Comparison of ENCODE assay signal across 13 cellular contexts in genomic region chr2:118807668-118808428, GRCh38. TPM values are rescaled to one million over a fixed set of nuclear protein-coding genes. Genes with fewer than 3 reads are reported as not detected.
DNase-seq lines count a peak whose midpoint lies in the region; ATAC-seq, FAIRE-seq and TF ChIP-seq lines count a peak whose summit lies in the region.
"Had no signal": no experiment of that assay in that cellular context is flagged by ENCODE, and none has a peak within 500 bp of the region (broad histone marks: within the 10 kb centered on the region; RNA-seq: fewer than 3 reads in every experiment).

No MANE protein-coding gene starts in this region.

- H3K36me3 ChIP-seq in left ventricle myocardium inferior (no peaks in the 10 kb centered on the region), right atrium auricular region (no peaks in the 10 kb centered on the region), K562 (ENCODE audit: control insufficient read depth, insufficient read depth, low read length) (no peaks in the 10 kb centered on the region), PC-9 (ENCODE audit: low read depth) (no peaks in the 10 kb centered on the region)

- no peaks in the 10 kb centered on the region for H3K9me3 ChIP-seq in left ventricle myocardium inferior (replicated peaks)
- no peaks in the 10 kb centered on the region for H3K9me3 ChIP-seq in right atrium auricular region
- H3K9me3 ChIP-seq in K562 (replicated peaks; ENCODE audit: control insufficient read depth, insufficient read depth, low read depth, low read length): no peaks in the 10 kb centered on the region
- no peaks in the 10 kb centered on the region for H3K9me3 ChIP-seq in PC-9 (ENCODE audit: insufficient read depth, low read depth)

- POLR2A ChIA-PET in K562 (lab: Yijun Ruan, JAX) (interaction anchor here (0.6 to 0.7 kb wide), 2 partner anchors 95 to 360 kb away, joined by 3 to 8 read pairs; no protein-coding TSS in a partner anchor), PC-9 (lab: Charles Lee; ENCODE audit: unreplicated experiment) (no interaction called here)

- TF ChIP-seq EP300 in K562 (IDR thresholded peaks at IDR 0.05; ENCODE audit: low read length): no peak

- no peak for TF ChIP-seq RAD21 in K562 (CRISPR knock-in tag; conservative IDR thresholded peaks at IDR 0.05 in 1 of 2, IDR thresholded peaks at IDR 0.05 in 1 of 2)

- H3K36me3 Mint-ChIP-seq in memory B cell: no peaks in the 10 kb centered on the region
- H3K36me3 Mint-ChIP-seq in natural killer cell treated with Interleukin-12 subunit alpha and Interleukin-12 subunit beta and Interleukin-15 and Interleukin-18, amount 100 ng/mL, for 72 hours: no peaks in the 10 kb centered on the region
- H3K36me3 Mint-ChIP-seq: T-cell had no signal

- H3K4me2 ChIP-seq in K562 (ENCODE audit: insufficient read depth, low read length) (no peak overlapping the region), PC-9 (no peak overlapping the region)

- H2AFZ ChIP-seq in K562 (ENCODE audit: low read depth, low read length) (peak overlapping the region; percentile 98), PC-9 (no peak overlapping the region)

- H3K4me3 Mint-ChIP-seq in memory B cell: peak overlapping the region; percentile 29
- no peak overlapping the region for H3K4me3 Mint-ChIP-seq in natural killer cell treated with Interleukin-12 subunit alpha and Interleukin-12 subunit beta and Interleukin-15 and Interleukin-18, amount 100 ng/mL, for 72 hours

- intact Hi-C loops in left ventricle myocardium inferior (cut with micrococcal nuclease) (no loop called here), K562 (cut with micrococcal nuclease) (no loop called here), PC-9 (cut with micrococcal nuclease; ENCODE audit: unreplicated experiment) (no loop called here)

- peaks cover 2% of the 10 kb centered on the region for H3K4me1 Mint-ChIP-seq in memory B cell
- no peaks in the 10 kb centered on the region for H3K4me1 Mint-ChIP-seq in natural killer cell treated with Interleukin-12 subunit alpha and Interleukin-12 subunit beta and Interleukin-15 and Interleukin-18, amount 100 ng/mL, for 72 hours (ENCODE audit: low read depth in 2 of 2)

- H3K4me3 ChIP-seq in left ventricle myocardium inferior (peak overlapping the region; percentile 46), right atrium auricular region (no peak overlapping the region), K562 (no peak overlapping the region), PC-9 (no peak overlapping the region)

- CTCF ChIA-PET in K562 (lab: Yijun Ruan, JAX; ENCODE audit: low intra/inter-chr PET ratio): no interaction called here
- CTCF ChIA-PET in PC-9 (lab: Charles Lee): interaction anchor here (0.5 kb wide), 1 partner anchor 803 kb away, joined by 9 read pairs; no protein-coding TSS in a partner anchor

- H3F3A ChIP-seq in PC-9 (ENCODE audit: insufficient read depth, low read depth): no peaks in the 10 kb centered on the region

- H3K9ac ChIP-seq in K562 (ENCODE audit: insufficient read depth in 1 of 2, low read depth in 2 of 2, low read length in 2 of 2): no peak overlapping the region; a peak in 1 of 4 replicates

- FAIRE-seq in K562 (lab: Jason Lieb, UNC) (no peak), GM12891 (lab: Jason Lieb, UNC) (no peak)
- FAIRE-seq: keratinocyte had no signal

- DNase-seq in left ventricle myocardium inferior: no peak
- no peak for DNase-seq in right atrium auricular region (ENCODE audit: low spot score)
- DNase-seq in K562 (ENCODE audit: extremely low read depth in 1 of 4, low spot score in 3 of 4): no peak
- no peak for DNase-seq in memory B cell (ENCODE audit: low spot score in 2 of 2)
- no peak for DNase-seq in GM12891 (ENCODE audit: insufficient read length, low spot score)
- no peak for DNase-seq in natural killer cell treated with Interleukin-12 subunit alpha and Interleukin-12 subunit beta and Interleukin-15 and Interleukin-18, amount 100 ng/mL, for 72 hours (ENCODE audit: low spot score)
- DNase-seq in PC-9: no peak
- DNase-seq: activated naive CD4-positive, alpha-beta T cell treated with anti-CD3 and anti-CD28 coated beads, Interleukin-2, amount 50 U/mL, for 16 hours; NCI-H1436 treated with DMSO at 0.1 percent for 48 hours; T-cell had no signal

- TF ChIP-seq POLR2A in K562 (conservative IDR thresholded peaks at IDR 0.05) (no peak), GM12891 (IDR thresholded peaks at IDR 0.05; ENCODE audit: low read depth, low read length) (no peak)

- H4K20me1 ChIP-seq in K562 (replicated peaks; ENCODE audit: control insufficient read depth, insufficient read depth, low read length): no peaks in the 10 kb centered on the region
- H4K20me1 ChIP-seq in PC-9 (ENCODE audit: insufficient read depth): no peaks in the 10 kb centered on the region

- H3K27me3 Mint-ChIP-seq in memory B cell: peaks cover 15% of the 10 kb centered on the region
- H3K27me3 Mint-ChIP-seq in natural killer cell treated with Interleukin-12 subunit alpha and Interleukin-12 subunit beta and Interleukin-15 and Interleukin-18, amount 100 ng/mL, for 72 hours: peaks cover 42 to 58% of the 10 kb centered on the region in 2 donors

- peaks cover 1% of the 10 kb centered on the region for H3K9me3 Mint-ChIP-seq in memory B cell
- peaks cover 3% of the 10 kb centered on the region for H3K9me3 Mint-ChIP-seq in natural killer cell treated with Interleukin-12 subunit alpha and Interleukin-12 subunit beta and Interleukin-15 and Interleukin-18, amount 100 ng/mL, for 72 hours
- H3K9me3 Mint-ChIP-seq: T-cell had no signal

- H3K4me1 ChIP-seq in left ventricle myocardium inferior (no peaks in the 10 kb centered on the region), right atrium auricular region (no peaks in the 10 kb centered on the region), K562 (replicated peaks in 1 of 2; ENCODE audit: control insufficient read depth in 2 of 2, insufficient read depth in 2 of 2, low read length in 2 of 2) (peaks cover 20 to 35% of the 10 kb centered on the region in 2 experiments), PC-9 (replicated peaks; ENCODE audit: insufficient read depth) (no peaks in the 10 kb centered on the region)

- no peaks in the 10 kb centered on the region for H3K9me2 ChIP-seq in PC-9 (ENCODE audit: insufficient read depth)

- H3K27ac ChIP-seq in left ventricle myocardium inferior (replicated peaks): no peak overlapping the region
- H3K27ac ChIP-seq in right atrium auricular region: no peak overlapping the region
- H3K27ac ChIP-seq in K562 (ENCODE audit: extremely low read depth, low read depth, low read length): peak overlapping the region; percentile 85; the same call in 1 of the 3 replicates
- no peak overlapping the region for H3K27ac ChIP-seq in PC-9

- H3K27me3 ChIP-seq in left ventricle myocardium inferior (ENCODE audit: low read depth): peaks cover 98% of the 10 kb centered on the region
- no peaks in the 10 kb centered on the region for H3K27me3 ChIP-seq in right atrium auricular region
- no peaks in the 10 kb centered on the region for H3K27me3 ChIP-seq in K562 (ENCODE audit: control insufficient read depth in 2 of 2, insufficient read depth in 2 of 2, low read length in 2 of 2)
- peaks cover 18% of the 10 kb centered on the region; the same call in 1 of the 2 replicates for H3K27me3 ChIP-seq in PC-9 (ENCODE audit: insufficient read depth, low read depth)

- no peaks in the 10 kb centered on the region for H3K79me2 ChIP-seq in K562 (ENCODE audit: control insufficient read depth, insufficient read depth, low read length)
- no peaks in the 10 kb centered on the region for H3K79me2 ChIP-seq in PC-9 (ENCODE audit: low read depth)

- 88% methylated on average over 9 of the region's 13 CpGs for WGBS in K562 (ENCODE audit: insufficient coverage, low coverage, missing lambda C conversion rate)

- ATAC-seq in K562: no peak
- no peak for ATAC-seq in memory B cell (ENCODE audit: low read depth)
- no peak for ATAC-seq in GM21526 (IDR thresholded peaks at IDR 0.05; ENCODE audit: low FRiP score, unreplicated experiment)
- no peak for ATAC-seq in natural killer cell treated with Interleukin-12 subunit alpha and Interleukin-12 subunit beta and Interleukin-15 and Interleukin-18, amount 100 ng/mL, for 72 hours
- ATAC-seq: T-cell had no signal

- BruUV-seq in K562 (replicated peaks; lab: Mats Ljungman, UMichigan) (no TSS peak), PC-9 (replicated peaks; lab: Mats Ljungman, UMichigan) (no TSS peak)

- no peak for TF ChIP-seq CTCF in left ventricle myocardium inferior (IDR thresholded peaks at IDR 0.05; ENCODE audit: borderline replicate concordance)
- TF ChIP-seq CTCF in right atrium auricular region (IDR thresholded peaks at IDR 0.05): no peak
- TF ChIP-seq CTCF in K562 (IDR thresholded peaks at IDR 0.05 in 2 of 3, conservative IDR thresholded peaks at IDR 0.05 in 1 of 3; ENCODE audit: insufficient read depth in 2 of 3, low read depth in 1 of 3, low read length in 3 of 3): no peak
- no peak for TF ChIP-seq CTCF in PC-9 (conservative IDR thresholded peaks at IDR 0.05)

- H3K27ac Mint-ChIP-seq in memory B cell: no peak overlapping the region
- H3K27ac Mint-ChIP-seq in natural killer cell treated with Interleukin-12 subunit alpha and Interleukin-12 subunit beta and Interleukin-15 and Interleukin-18, amount 100 ng/mL, for 72 hours: no peak overlapping the region
- H3K27ac Mint-ChIP-seq: T-cell had no signal

- no peaks in the 10 kb centered on the region for H3K9me1 ChIP-seq in K562 (ENCODE audit: control insufficient read depth, insufficient read depth, low read length)

- in situ Hi-C loops in K562 (cut with MboI): no loop called here

RNA-seq across cellular contexts. Expression of gene EN1, which starts 39.6 kb away (rescaled TPM):
- not detected for total RNA-seq in left ventricle myocardium inferior
- total RNA-seq in right atrium auricular region: not detected
- 1.1 TPM in 1 of 2 replicates, not detected in the other for total RNA-seq in K562 (2011; cell fraction: chromatin; rRNA removed; ENCODE audit: low replicate concordance)
- total RNA-seq in K562 (2011; cell fraction: nucleolus; rRNA removed): 0.67 TPM in 1 of 2 replicates, not detected in the other
- total RNA-seq in K562 (2011; cell fraction: nucleoplasm; rRNA removed): not detected in 2 replicates
- total RNA-seq in K562 (2014; rRNA removed): 1.5 and 1.9 TPM in 2 replicates
- 0.64 and 0.76 TPM in 2 replicates for total RNA-seq in K562 (2014; rRNA removed; fragmentation: Illumina TruSeq; extraction: Trizol)
- total RNA-seq in K562 (2015; rRNA removed; fragmentation: Illumina TruSeq; extraction: Trizol): 0.51 and 0.75 TPM in 2 replicates
- total RNA-seq in K562 (2021): 2.0 and 2.5 TPM in 2 replicates
- 0.03 and 0.06 TPM in 2 replicates for polyA plus RNA-seq in K562 (2011; rRNA removed)
- polyA plus RNA-seq in K562 (2011; cell fraction: cytosol; rRNA removed): 0.09 TPM in 1 of 2 replicates, not detected in the other
- 0.28 TPM in 1 of 2 replicates, not detected in the other for polyA plus RNA-seq in K562 (2011; cell fraction: nucleus; rRNA removed)
- 1.0 and 2.5 TPM in 2 replicates for polyA plus RNA-seq in K562 (2012)
- 0.95 and 0.98 TPM in 2 replicates for polyA plus RNA-seq in K562 (2014; fragmentation: Illumina TruSeq; extraction: Trizol)
- under 1 TPM; 0.06 to 0.10 TPM for polyA plus RNA-seq in K562 (2014; fragmentation: Nextera tagmentation; extraction: Ambion mirVana)
- 0.46 and 1.1 TPM in 2 replicates for polyA plus RNA-seq in K562 (2014; rRNA removed)
- polyA minus RNA-seq in K562 (2011; rRNA and poly(A)+ RNA removed): 0.30 and 0.32 TPM in 2 replicates
- polyA minus RNA-seq in K562 (2011; cell fraction: cytosol; rRNA and poly(A)+ RNA removed): 0.29 TPM in 1 of 2 replicates, not detected in the other
- 0.40 and 0.89 TPM in 2 replicates for polyA minus RNA-seq in K562 (2011; cell fraction: nucleus; rRNA and poly(A)+ RNA removed)
- polyA plus RNA-seq in GM12891 (2012; ENCODE audit: low read depth, missing spikeins): not detected
- total RNA-seq in natural killer cell treated with Interleukin-12 subunit alpha and Interleukin-12 subunit beta and Interleukin-15 and Interleukin-18, amount 100 ng/mL, for 72 hours: not detected
- not detected in 2 replicates for total RNA-seq in PC-9 (2021)
- total RNA-seq: chondrocyte, T-cell had no signal
